In the genomic region with DNA sequence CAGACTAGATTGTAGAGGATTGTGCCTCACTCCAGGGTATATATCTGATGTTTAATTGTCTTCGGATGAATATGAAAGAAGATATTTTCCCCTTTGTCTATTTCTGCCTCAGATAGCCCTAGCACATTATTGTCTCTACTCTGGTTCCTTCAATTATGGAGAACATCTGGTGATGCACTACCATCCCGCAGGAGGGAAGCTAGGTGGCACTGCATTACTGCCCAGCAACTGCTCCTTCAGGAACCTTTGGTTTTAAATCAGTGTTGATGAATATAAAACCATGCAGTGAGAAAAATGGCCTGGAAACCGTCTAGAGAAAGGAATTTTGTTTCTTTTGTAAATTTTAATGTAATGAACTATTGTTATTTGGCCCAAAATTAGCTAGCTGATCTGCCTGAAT, we compare ENCODE assay signal across 9 cellular contexts.
DNase-seq lines count a peak whose midpoint lies in the region; ATAC-seq, FAIRE-seq and TF ChIP-seq lines count a peak whose summit lies in the region.
"Had no signal": no experiment of that assay in that cellular context is flagged by ENCODE, and none has a peak within 500 bp of the region (broad histone marks: within the 10 kb centered on the region; RNA-seq: fewer than 3 reads in every experiment).

No MANE protein-coding gene starts in this region.

- H3K36me3 ChIP-seq in HEK293 (ENCODE audit: control insufficient read depth in 2 of 2, insufficient read depth in 1 of 2, low read length in 2 of 2): no peaks in the 10 kb centered on the region
- H3K36me3 ChIP-seq in astrocyte (ENCODE audit: insufficient read depth, low read length): no peaks in the 10 kb centered on the region

- H3K9me3 ChIP-seq in HEK293 (ENCODE audit: control insufficient read depth, insufficient read depth, low read depth, low read length) (no peaks in the 10 kb centered on the region), astrocyte (ENCODE audit: insufficient read depth, low read depth, low read length) (no peaks in the 10 kb centered on the region)

- peaks cover 11% of the 10 kb centered on the region for H3K4me1 Mint-ChIP-seq in astrocyte (ENCODE audit: low read depth, unreplicated experiment)

- H4K20me1 ChIP-seq in astrocyte (ENCODE audit: insufficient read depth, low read length): no peaks in the 10 kb centered on the region

- no peak overlapping the region for H2AFZ ChIP-seq in astrocyte (ENCODE audit: low read depth, low read length)

- H3K27ac Mint-ChIP-seq in astrocyte (ENCODE audit: unreplicated experiment): no peak overlapping the region

- peaks cover 2% of the 10 kb centered on the region for H3K27me3 Mint-ChIP-seq in astrocyte (ENCODE audit: low read depth, unreplicated experiment)

- H3K4me3 ChIP-seq in HEK293 (ENCODE audit: low read depth, low read length) (no peak overlapping the region), astrocyte (ENCODE audit: insufficient read depth, low read depth, low read length) (no peak overlapping the region)

- H3K36me3 Mint-ChIP-seq in astrocyte (ENCODE audit: low read depth, unreplicated experiment): peaks cover 2% of the 10 kb centered on the region

- no peak overlapping the region for H3K4me2 ChIP-seq in astrocyte (ENCODE audit: low read length)

- H3K4me1 ChIP-seq in HEK293 (ENCODE audit: control insufficient read depth, insufficient read depth, low read length) (no peaks in the 10 kb centered on the region), astrocyte (ENCODE audit: insufficient read depth, low read length) (no peaks in the 10 kb centered on the region)

- no peak overlapping the region for H3K9ac ChIP-seq in astrocyte (ENCODE audit: low read length)

- CTCF ChIA-PET in HEK293 (lab: Yijun Ruan, JAX): interaction anchor here (0.7 to 2.1 kb wide), 6 partner anchors 10 to 1488 kb away, joined by 3 to 16 read pairs (median 6); no protein-coding TSS in a partner anchor

- no peak overlapping the region for H3K4me3 Mint-ChIP-seq in astrocyte (ENCODE audit: unreplicated experiment)

- H3K79me2 ChIP-seq in astrocyte (ENCODE audit: insufficient read depth, low read length): no peaks in the 10 kb centered on the region

- ATAC-seq in left colon: peak; percentile 45
- ATAC-seq in GM19463 (IDR thresholded peaks at IDR 0.05; ENCODE audit: unreplicated experiment): no peak

- POLR2A ChIA-PET in HEK293 (lab: Yijun Ruan, JAX): no interaction called here

- H3K27ac ChIP-seq in HEK293 (ENCODE audit: extremely low read depth, low read depth, low read length) (no peak overlapping the region), astrocyte (ENCODE audit: low read depth, low read length) (no peak overlapping the region)

- intact Hi-C loops in left colon (cut with DNase I, micrococcal nuclease): loop anchor here in 1 of 2 donors (2.0 kb wide), 1 partner anchor 262 kb away; no protein-coding TSS in a partner anchor

- TF ChIP-seq CTCF in HEK293 (tag by site-specific recombination; IDR thresholded peaks at IDR 0.05) (peak; percentile 44; the same call in 1 of the 2 replicates), astrocyte (IDR thresholded peaks at IDR 0.05; ENCODE audit: insufficient read depth, low read depth, low read length) (peak; percentile 48)

- DNase-seq in COR-L47 (lab: John Stamatoyannopoulos, UW): peak; percentile 23
- peak; percentile 44 for DNase-seq in astrocyte (ENCODE audit: low read depth)
- peak in 1 of 2 donors; percentile 18 for DNase-seq in left colon
- no peak for DNase-seq in stimulated activated CD8-positive, alpha-beta memory T cell treated with anti-CD3 and anti-CD28 coated beads, Interleukin-4, amount 100 ng/mL, for 48 hours
- no peak for DNase-seq in occipital lobe (lab: John Stamatoyannopoulos, UW)
- DNase-seq in retina: no peak

- peak; percentile 72 for FAIRE-seq in astrocyte (lab: Jason Lieb, UNC)
- FAIRE-seq: frontal cortex had no signal

- no peaks in the 10 kb centered on the region for H3K27me3 ChIP-seq in astrocyte (ENCODE audit: insufficient read depth, low read length)

- H3K9me3 Mint-ChIP-seq in astrocyte (ENCODE audit: unreplicated experiment): peaks cover 15% of the 10 kb centered on the region

TF ChIP-seq in HEK293, 187 proteins besides CTCF, POLR2A, EP300 and RAD21:
- TF ChIP-seq ZNF561 (tag by site-specific recombination; IDR thresholded peaks at IDR 0.05; ENCODE audit: borderline replicate concordance) (no peak), ZNF777 (tag by site-specific recombination; IDR thresholded peaks at IDR 0.05; ENCODE audit: borderline replicate concordance) (no peak), ZNF654 (tag by site-specific recombination; IDR thresholded peaks at IDR 0.05; ENCODE audit: low read depth) (peak; percentile 41), ZBTB20 (tag by site-specific recombination; IDR thresholded peaks at IDR 0.05) (no peak), ZFP69B (tag by site-specific recombination; IDR thresholded peaks at IDR 0.05) (no peak), ZNF623 (tag by site-specific recombination; IDR thresholded peaks at IDR 0.05) (no peak)
- TF ChIP-seq, protein P1, sequence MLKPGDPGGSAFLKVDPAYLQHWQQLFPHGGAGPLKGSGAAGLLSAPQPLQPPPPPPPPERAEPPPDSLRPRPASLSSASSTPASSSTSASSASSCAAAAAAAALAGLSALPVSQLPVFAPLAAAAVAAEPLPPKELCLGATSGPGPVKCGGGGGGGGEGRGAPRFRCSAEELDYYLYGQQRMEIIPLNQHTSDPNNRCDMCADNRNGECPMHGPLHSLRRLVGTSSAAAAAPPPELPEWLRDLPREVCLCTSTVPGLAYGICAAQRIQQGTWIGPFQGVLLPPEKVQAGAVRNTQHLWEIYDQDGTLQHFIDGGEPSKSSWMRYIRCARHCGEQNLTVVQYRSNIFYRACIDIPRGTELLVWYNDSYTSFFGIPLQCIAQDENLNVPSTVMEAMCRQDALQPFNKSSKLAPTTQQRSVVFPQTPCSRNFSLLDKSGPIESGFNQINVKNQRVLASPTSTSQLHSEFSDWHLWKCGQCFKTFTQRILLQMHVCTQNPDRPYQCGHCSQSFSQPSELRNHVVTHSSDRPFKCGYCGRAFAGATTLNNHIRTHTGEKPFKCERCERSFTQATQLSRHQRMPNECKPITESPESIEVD (tag by site-specific recombination; IDR thresholded peaks at IDR 0.05): no peak
TF ChIP-seq in HEK293: peak in this region for 1.

Comparison
In these comparisons a context has a peak if more than half of its experiments do, and no peak if none do; other contexts are left out.
1. DNase-seq: peak in COR-L47 (single experiment) and astrocyte (single experiment); none in stimulated activated CD8-positive, alpha-beta memory T cell treated with anti-CD3 and anti-CD28 coated beads, Interleukin-4, amount 100 ng/mL, for 48 hours (single experiment), occipital lobe (single experiment) and retina (single experiment).